In genomic region chr18:63140038-63140450, GRCh38 we compare ENCODE assay signal across 28 cellular contexts.
DNase-seq lines count a peak whose midpoint lies in the region; ATAC-seq, FAIRE-seq and TF ChIP-seq lines count a peak whose summit lies in the region.
"Had no signal": no experiment of that assay in that cellular context is flagged by ENCODE, and none has a peak within 500 bp of the region (broad histone marks: within the 10 kb centered on the region; RNA-seq: fewer than 3 reads in every experiment).

No MANE protein-coding gene starts in this region.

- peak overlapping the region; percentile 88 for H3K27ac Mint-ChIP-seq in activated naive CD4-positive, alpha-beta T cell treated with anti-CD3 and anti-CD28 coated beads, Interleukin-2, amount 50 U/mL, for 24 hours
- H3K27ac Mint-ChIP-seq in activated naive CD4-positive, alpha-beta T cell treated with anti-CD3 and anti-CD28 coated beads for 36 hours = no peak overlapping the region
- peak overlapping the region in 2 of 3 donors; percentile 99 for H3K27ac Mint-ChIP-seq in IgD-negative memory B cell
- H3K27ac Mint-ChIP-seq in T-helper 17 cell = peak overlapping the region; percentile 85
- no peak overlapping the region for H3K27ac Mint-ChIP-seq in nephron progenitor cell
- H3K27ac Mint-ChIP-seq: endodermal cell had no signal

- intact Hi-C loops in activated naive CD4-positive, alpha-beta T cell treated with anti-CD3 and anti-CD28 coated beads for 36 hours (cut with micrococcal nuclease) = no loop called here

- H3K27me3 Mint-ChIP-seq in activated naive CD4-positive, alpha-beta T cell treated with anti-CD3 and anti-CD28 coated beads, Interleukin-2, amount 50 U/mL, for 24 hours = no peaks in the 10 kb centered on the region
- H3K27me3 Mint-ChIP-seq in activated naive CD4-positive, alpha-beta T cell treated with anti-CD3 and anti-CD28 coated beads for 36 hours (ENCODE audit: low read depth) = no peaks in the 10 kb centered on the region
- H3K27me3 Mint-ChIP-seq in IgD-negative memory B cell = peaks cover 2% of the 10 kb centered on the region
- no peaks in the 10 kb centered on the region for H3K27me3 Mint-ChIP-seq in T-helper 17 cell
- H3K27me3 Mint-ChIP-seq in nephron progenitor cell (ENCODE audit: low read depth, poor library complexity) = peaks cover 14% of the 10 kb centered on the region
- H3K27me3 Mint-ChIP-seq: activated CD4-positive, alpha-beta memory T cell treated with anti-CD3 and anti-CD28 coated beads, Interleukin-2, amount 10 ng/mL, durations not matched to agents 7 days and 5 days; stimulated activated naive CD8-positive, alpha-beta T cell treated with anti-CD3 and anti-CD28 coated beads, Interleukin-15, amount 100 ng/mL, for 72 hours had no signal

- DNase-seq in activated naive CD4-positive, alpha-beta T cell treated with anti-CD3 and anti-CD28 coated beads for 36 hours = no peak
- DNase-seq in T-helper 17 cell = no peak
- no peak for DNase-seq in nephron progenitor cell
- no peak for DNase-seq in NCI-H774 (lab: John Stamatoyannopoulos, UW)
- no peak for DNase-seq in HTR-8/SVneo (ENCODE audit: insufficient read length, low spot score)
- DNase-seq: activated CD4-positive, alpha-beta memory T cell treated with anti-CD3 and anti-CD28 coated beads, Interleukin-2, amount 10 ng/mL, durations not matched to agents 7 days and 5 days; activated naive CD4-positive, alpha-beta T cell treated with anti-CD3 and anti-CD28 coated beads, Interleukin-2, amount 50 U/mL, for 16 hours; body of pancreas; CD8-positive, alpha-beta T cell; DMS153; endodermal cell; glutamatergic neuron; H7; mesendoderm; NCI-H1417; NCI-H524 treated with DMSO at 0.1 percent for 48 hours; PC-9; SIG-M5; stimulated activated CD4-positive, alpha-beta T cell treated with anti-CD3 and anti-CD28 coated beads, Interleukin-2, amount 100 ng/mL, for 48 hours; stimulated activated naive CD8-positive, alpha-beta T cell treated with anti-CD3 and anti-CD28 coated beads, Interleukin-15, amount 100 ng/mL, for 72 hours; T-helper 1 cell; transverse colon; WERI-Rb-1 had no signal

- FAIRE-seq in HTR-8/SVneo (lab: Jason Lieb, UNC) = no peak
- FAIRE-seq: colon had no signal

- H3K9me3 Mint-ChIP-seq in activated naive CD4-positive, alpha-beta T cell treated with anti-CD3 and anti-CD28 coated beads, Interleukin-2, amount 50 U/mL, for 24 hours = no peaks in the 10 kb centered on the region
- H3K9me3 Mint-ChIP-seq in activated naive CD4-positive, alpha-beta T cell treated with anti-CD3 and anti-CD28 coated beads for 36 hours = peaks cover 3% of the 10 kb centered on the region
- H3K9me3 Mint-ChIP-seq in IgD-negative memory B cell (peaks cover 0 to 4% (median 0%) of the 10 kb centered on the region in 3 donors), nephron progenitor cell (no peaks in the 10 kb centered on the region)
- H3K9me3 Mint-ChIP-seq: CD8-positive, alpha-beta T cell; endodermal cell; nephron had no signal

- CTCF ChIA-PET in activated naive CD4-positive, alpha-beta T cell treated with anti-CD3 and anti-CD28 coated beads for 36 hours (lab: Charles Lee) = interaction anchor here (0.9 to 2.5 kb wide), 4 partner anchors 11 to 183 kb away, joined by 3 to 9 read pairs (median 5); no protein-coding TSS in a partner anchor

- ATAC-seq in T-helper 17 cell (no peak), HG03520 (IDR thresholded peaks at IDR 0.05; ENCODE audit: unreplicated experiment) (no peak)
- ATAC-seq: body of pancreas; CD8-positive, alpha-beta T cell; stimulated activated naive CD8-positive, alpha-beta T cell treated with anti-CD3 and anti-CD28 coated beads, Interleukin-15, amount 100 ng/mL, for 72 hours had no signal

- H3K4me1 Mint-ChIP-seq in activated naive CD4-positive, alpha-beta T cell treated with anti-CD3 and anti-CD28 coated beads, Interleukin-2, amount 50 U/mL, for 24 hours = peaks cover 89% of the 10 kb centered on the region
- H3K4me1 Mint-ChIP-seq in activated naive CD4-positive, alpha-beta T cell treated with anti-CD3 and anti-CD28 coated beads for 36 hours (ENCODE audit: low read depth) = peaks cover 72% of the 10 kb centered on the region
- peaks cover 64 to 85% (median 70%) of the 10 kb centered on the region in 3 donors for H3K4me1 Mint-ChIP-seq in IgD-negative memory B cell
- H3K4me1 Mint-ChIP-seq in T-helper 17 cell = peaks cover 80% of the 10 kb centered on the region
- H3K4me1 Mint-ChIP-seq in nephron progenitor cell = peaks cover 75% of the 10 kb centered on the region

- TF ChIP-seq CTCF in nephron progenitor cell (IDR thresholded peaks at IDR 0.05) = no peak

- peaks cover 14% of the 10 kb centered on the region for H3K36me3 Mint-ChIP-seq in activated naive CD4-positive, alpha-beta T cell treated with anti-CD3 and anti-CD28 coated beads, Interleukin-2, amount 50 U/mL, for 24 hours
- H3K36me3 Mint-ChIP-seq in activated naive CD4-positive, alpha-beta T cell treated with anti-CD3 and anti-CD28 coated beads for 36 hours (ENCODE audit: low read depth) = peaks cover 12% of the 10 kb centered on the region
- H3K36me3 Mint-ChIP-seq in IgD-negative memory B cell (peaks cover 3% of the 10 kb centered on the region), T-helper 17 cell (ENCODE audit: low read depth) (peaks cover 11% of the 10 kb centered on the region), nephron progenitor cell (ENCODE audit: low read depth) (peaks cover 17% of the 10 kb centered on the region)

- peak overlapping the region; percentile 3 for H3K4me3 Mint-ChIP-seq in activated naive CD4-positive, alpha-beta T cell treated with anti-CD3 and anti-CD28 coated beads, Interleukin-2, amount 50 U/mL, for 24 hours
- H3K4me3 Mint-ChIP-seq in activated naive CD4-positive, alpha-beta T cell treated with anti-CD3 and anti-CD28 coated beads for 36 hours = no peak overlapping the region
- H3K4me3 Mint-ChIP-seq in IgD-negative memory B cell (peak overlapping the region in 2 of 4 donors; percentile 83 to 92), T-helper 17 cell (no peak overlapping the region), nephron progenitor cell (peak overlapping the region; percentile 9)
- H3K4me3 Mint-ChIP-seq: activated CD4-positive, alpha-beta memory T cell treated with anti-CD3 and anti-CD28 coated beads, Interleukin-2, amount 10 ng/mL, durations not matched to agents 7 days and 5 days; CD8-positive, alpha-beta T cell; endodermal cell; nephron had no signal

- H3K9me3 ChIP-seq in T-helper 17 cell (ENCODE audit: control insufficient read depth, low read length, poor library complexity, severe bottlenecking) = no peaks in the 10 kb centered on the region
- H3K9me3 ChIP-seq: body of pancreas, transverse colon had no signal

Comparison
In these comparisons a context has a peak if more than half of its experiments do, and no peak if none do; other contexts are left out.
1. H3K27ac Mint-ChIP-seq: peak in activated naive CD4-positive, alpha-beta T cell treated with anti-CD3 and anti-CD28 coated beads, Interleukin-2, amount 50 U/mL, for 24 hours (single experiment), IgD-negative memory B cell (2 of 3) and T-helper 17 cell (single experiment); none in activated naive CD4-positive, alpha-beta T cell treated with anti-CD3 and anti-CD28 coated beads for 36 hours (single experiment) and nephron progenitor cell (single experiment).
2. H3K4me3 Mint-ChIP-seq: peak in activated naive CD4-positive, alpha-beta T cell treated with anti-CD3 and anti-CD28 coated beads, Interleukin-2, amount 50 U/mL, for 24 hours (single experiment) and nephron progenitor cell (single experiment); none in activated naive CD4-positive, alpha-beta T cell treated with anti-CD3 and anti-CD28 coated beads for 36 hours (single experiment) and T-helper 17 cell (single experiment).